2 cellular contexts compared by ENCODE assay signal in the genomic region with DNA sequence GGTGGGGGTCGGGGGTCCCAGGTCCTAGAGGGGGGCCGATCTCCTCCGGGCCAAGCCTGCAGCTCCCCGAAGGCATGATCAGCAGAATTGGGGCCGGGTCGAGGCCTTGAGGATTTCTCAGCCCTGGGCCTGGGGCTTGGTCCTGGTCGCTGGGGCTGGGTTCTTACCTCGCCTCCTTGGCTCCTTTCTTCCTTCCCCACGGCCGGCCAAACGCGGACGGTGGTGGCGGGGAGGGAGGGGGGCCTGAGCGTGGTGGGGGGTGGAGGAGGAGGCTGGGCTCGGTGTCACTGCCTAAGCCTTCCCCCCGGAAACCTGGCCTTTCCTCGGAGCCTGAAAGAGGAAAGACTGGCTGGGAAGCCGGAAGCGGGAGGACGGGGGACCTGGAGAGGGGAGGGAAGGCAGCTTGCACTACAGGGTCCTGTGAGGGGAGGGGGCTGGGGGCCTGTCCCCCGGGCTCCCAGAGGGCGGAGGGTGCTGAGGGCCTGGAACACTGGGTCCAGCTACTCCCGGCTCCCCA.
TF ChIP-seq lines count a peak whose summit lies in the region.

Gene ZNF579 (minus strand): TSS at position 221 of the 517 bp plus-strand sequence. CDS start 1,209 bp downstream, outside the sequence.

TF ChIP-seq in HCT116, 20 proteins besides CTCF, POLR2A, EP300 and RAD21:
- TF ChIP-seq SRF (IDR thresholded peaks at IDR 0.05; ENCODE audit: low read depth) (0 out of 2 replicates have a peak, but pooled peaks have one; percentile 49), YY1 (IDR thresholded peaks at IDR 0.05; ENCODE audit: extremely low read depth, insufficient replicate concordance, low read depth, low read length) (peak; percentile 84), POLR2AphosphoS5 (IDR thresholded peaks at IDR 0.05; ENCODE audit: low read depth, low read length) (peak; percentile 68), CEBPB (IDR thresholded peaks at IDR 0.05; ENCODE audit: low read depth) (no peak), MAX (IDR thresholded peaks at IDR 0.05) (peak; percentile 71), ZFX (IDR thresholded peaks at IDR 0.05) (0 out of 2 replicates have a peak, but pooled peaks have one; percentile 52), JUND (IDR thresholded peaks at IDR 0.05) (no peak), SIN3A (IDR thresholded peaks at IDR 0.05; ENCODE audit: low read depth) (peak; percentile 51; the same call in 1 of the 2 replicates), SP1 (IDR thresholded peaks at IDR 0.05; ENCODE audit: low read depth) (peak; percentile 58), CBX3 (IDR thresholded peaks at IDR 0.05; ENCODE audit: low read depth) (peak; percentile 88), EZH2 (IDR thresholded peaks at IDR 0.05) (no peak)
TF ChIP-seq in HCT116: peak in this region for 8.

TF ChIP-seq in WTC11, 78 proteins besides CTCF, POLR2A, EP300 and RAD21:
- TF ChIP-seq, protein P1, sequence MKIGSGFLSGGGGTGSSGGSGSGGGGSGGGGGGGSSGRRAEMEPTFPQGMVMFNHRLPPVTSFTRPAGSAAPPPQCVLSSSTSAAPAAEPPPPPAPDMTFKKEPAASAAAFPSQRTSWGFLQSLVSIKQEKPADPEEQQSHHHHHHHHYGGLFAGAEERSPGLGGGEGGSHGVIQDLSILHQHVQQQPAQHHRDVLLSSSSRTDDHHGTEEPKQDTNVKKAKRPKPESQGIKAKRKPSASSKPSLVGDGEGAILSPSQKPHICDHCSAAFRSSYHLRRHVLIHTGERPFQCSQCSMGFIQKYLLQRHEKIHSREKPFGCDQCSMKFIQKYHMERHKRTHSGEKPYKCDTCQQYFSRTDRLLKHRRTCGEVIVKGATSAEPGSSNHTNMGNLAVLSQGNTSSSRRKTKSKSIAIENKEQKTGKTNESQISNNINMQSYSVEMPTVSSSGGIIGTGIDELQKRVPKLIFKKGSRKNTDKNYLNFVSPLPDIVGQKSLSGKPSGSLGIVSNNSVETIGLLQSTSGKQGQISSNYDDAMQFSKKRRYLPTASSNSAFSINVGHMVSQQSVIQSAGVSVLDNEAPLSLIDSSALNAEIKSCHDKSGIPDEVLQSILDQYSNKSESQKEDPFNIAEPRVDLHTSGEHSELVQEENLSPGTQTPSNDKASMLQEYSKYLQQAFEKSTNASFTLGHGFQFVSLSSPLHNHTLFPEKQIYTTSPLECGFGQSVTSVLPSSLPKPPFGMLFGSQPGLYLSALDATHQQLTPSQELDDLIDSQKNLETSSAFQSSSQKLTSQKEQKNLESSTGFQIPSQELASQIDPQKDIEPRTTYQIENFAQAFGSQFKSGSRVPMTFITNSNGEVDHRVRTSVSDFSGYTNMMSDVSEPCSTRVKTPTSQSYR (CRISPR knock-in tag; IDR thresholded peaks at IDR 0.05) = 0 out of 2 replicates have a peak, but pooled peaks have one; percentile 15
- no peak for TF ChIP-seq TP53 (CRISPR knock-in tag; IDR thresholded peaks at IDR 0.05)
- TF ChIP-seq SP1 (CRISPR knock-in tag; conservative IDR thresholded peaks at IDR 0.05) = peak; percentile 75
- no peak for TF ChIP-seq ELF4 (CRISPR knock-in tag; IDR thresholded peaks at IDR 0.05; ENCODE audit: low read depth)
- peak; percentile 33; the same call in 1 of the 2 replicates for TF ChIP-seq KAT7 (CRISPR knock-in tag; IDR thresholded peaks at IDR 0.05; ENCODE audit: borderline replicate concordance)
- no peak for TF ChIP-seq USF2 (CRISPR knock-in tag; IDR thresholded peaks at IDR 0.05)
- no peak for TF ChIP-seq SMAD3 (CRISPR knock-in tag; IDR thresholded peaks at IDR 0.05; ENCODE audit: borderline replicate concordance)
- TF ChIP-seq GABPB1 (CRISPR knock-in tag; IDR thresholded peaks at IDR 0.05) = peak; percentile 53
